In the genomic region with DNA sequence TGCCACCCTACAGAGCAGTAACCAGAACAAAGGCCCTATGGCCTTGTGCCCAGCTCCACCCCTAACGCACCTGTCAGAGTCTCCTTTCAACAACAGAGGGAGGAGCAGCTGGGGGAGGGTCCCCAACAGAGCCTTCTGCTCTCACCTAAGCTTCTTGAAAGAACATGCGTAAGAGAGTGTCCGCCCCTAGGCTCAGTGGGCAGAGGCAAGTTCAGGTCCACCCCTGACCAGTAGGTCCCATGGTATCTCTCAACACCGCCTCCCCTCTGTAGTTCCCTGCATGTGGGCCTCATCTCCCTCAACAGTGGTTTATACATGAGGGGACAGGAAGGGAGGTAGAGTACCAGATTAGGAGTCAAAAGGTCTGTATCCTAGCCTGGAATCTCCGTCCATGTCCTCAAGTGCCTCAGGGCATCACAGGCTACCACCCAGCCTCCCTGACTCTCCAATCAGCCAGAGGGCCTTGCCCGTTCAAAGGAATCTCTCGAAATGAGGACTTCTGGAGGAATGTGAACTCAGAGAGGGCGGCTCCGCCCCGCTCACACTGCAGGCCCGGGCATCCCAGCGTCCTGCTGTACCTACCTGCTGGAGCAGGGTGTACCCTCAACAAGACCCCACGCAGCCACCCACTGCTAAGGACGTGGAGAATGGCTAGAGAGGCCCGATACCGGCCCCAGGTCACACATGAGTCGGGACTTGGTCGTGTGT, we compare ENCODE assay signal across 8 cellular contexts. TPM values are rescaled to one million over a fixed set of nuclear protein-coding genes. Genes with fewer than 3 reads are reported as not detected.
A peak's percentile ranks its signal among the peaks of the same experiment; 100 is the strongest.
DNase-seq lines count a peak whose midpoint lies in the region; TF ChIP-seq lines count a peak whose summit lies in the region.

No MANE protein-coding gene starts in this region.

- peak overlapping the region; percentile 90 for H3K4me3 Mint-ChIP-seq in activated T-helper 2 cell treated with anti-CD3 and anti-CD28 coated beads, Interferon-gamma antibody, Interleukin-2, Interleukin-4, amounts not matched to agents 10 μg/mL and 5 μg/mL and 100 μg/mL, durations not matched to agents 14 hours and 24 hours and 36 hours (ENCODE audit: low read depth)

- WGBS in iPS DF 6.9 (ENCODE audit: insufficient coverage, insufficient read length), result no CpG with 5 or more reads among the region's 18 CpGs
- 18 to 39% (median 26%) methylated on average over 6 to 18 of the region's 18 CpGs for WGBS in spleen, 5 donors

- peaks cover 16% of the 10 kb centered on the region for H3K4me1 Mint-ChIP-seq in activated T-helper 2 cell treated with anti-CD3 and anti-CD28 coated beads, Interferon-gamma antibody, Interleukin-2, Interleukin-4, amounts not matched to agents 10 μg/mL and 5 μg/mL and 100 μg/mL, durations not matched to agents 14 hours and 24 hours and 36 hours (ENCODE audit: low read depth)

- TF ChIP-seq POLR2A in spleen (IDR thresholded peaks at IDR 0.05), result no peak

- POLR2A ChIA-PET in HEK293 (lab: Yijun Ruan, JAX), result interaction anchor here (0.9 to 1.4 kb wide), 6 partner anchors 35 to 179 kb away, joined by 3 to 13 read pairs (median 3); a partner anchor contains a TSS

- peak overlapping the region; percentile 92 for H3K27ac Mint-ChIP-seq in activated T-helper 2 cell treated with anti-CD3 and anti-CD28 coated beads, Interferon-gamma antibody, Interleukin-2, Interleukin-4, amounts not matched to agents 10 μg/mL and 5 μg/mL and 100 μg/mL, durations not matched to agents 14 hours and 24 hours and 36 hours

- CTCF ChIA-PET in HEK293 (lab: Yijun Ruan, JAX), result interaction anchor here (0.6 to 0.7 kb wide), 2 partner anchors 152 to 281 kb away, joined by 3 read pairs; no protein-coding TSS in a partner anchor

- peaks cover 0 to 25% of the 10 kb centered on the region in 2 experiments; a peak in 1 of 3 replicates for H3K36me3 ChIP-seq in HEK293 (ENCODE audit: control insufficient read depth in 2 of 2, insufficient read depth in 1 of 2, low read length in 2 of 2)
- peaks cover 15% of the 10 kb centered on the region for H3K36me3 ChIP-seq in iPS DF 6.9 (ENCODE audit: control insufficient read depth, insufficient read depth, low read length)
- peaks cover 0 to 17% (median 0%) of the 10 kb centered on the region in 6 donors for H3K36me3 ChIP-seq in spleen

- H3K27ac ChIP-seq in HEK293 (ENCODE audit: extremely low read depth, low read depth, low read length) (peak overlapping the region; percentile 74), iPS DF 6.9 (ENCODE audit: low read length) (no peak overlapping the region), spleen (peak overlapping the region in 6 of 8 donors; percentile 90 to 96 (median 92))

- intact Hi-C loops in activated T-helper 2 cell treated with anti-CD3 and anti-CD28 coated beads, Interferon-gamma antibody, Interleukin-2, Interleukin-4, amounts not matched to agents 10 μg/mL and 5 μg/mL and 100 μg/mL, durations not matched to agents 14 hours and 24 hours and 36 hours (cut with micrococcal nuclease), result loop anchor here (1.0 to 5.0 kb wide), 3 partner anchors 45 to 211 kb away; a partner anchor contains a TSS
- intact Hi-C loops in spleen (cut with DNase I; ENCODE audit: low total_unique reads), result no loop called here

- TF ChIP-seq CTCF in HEK293 (tag by site-specific recombination; IDR thresholded peaks at IDR 0.05), result no peak
- TF ChIP-seq CTCF in spleen (IDR thresholded peaks at IDR 0.05 in 8 of 11, conservative IDR thresholded peaks at IDR 0.05 in 3 of 11), result no peak

- H3K4me1 ChIP-seq in HEK293 (ENCODE audit: control insufficient read depth, insufficient read depth, low read length), result no peaks in the 10 kb centered on the region
- 0 out of 2 replicates have a peak, but pooled peaks cover 1% of the 10 kb centered on the region for H3K4me1 ChIP-seq in iPS DF 6.9 (ENCODE audit: control insufficient read depth, insufficient read depth, low read length)
- peaks cover 6 to 27% (median 18%) of the 10 kb centered on the region in 6 donors for H3K4me1 ChIP-seq in spleen

- H3K9me3 ChIP-seq in HEK293 (ENCODE audit: control insufficient read depth, insufficient read depth, low read depth, low read length) (no peaks in the 10 kb centered on the region), iPS DF 6.9 (ENCODE audit: control insufficient read depth, insufficient read depth, low read length) (no peaks in the 10 kb centered on the region), spleen (no peaks in the 10 kb centered on the region)

- H3K9me3 Mint-ChIP-seq in activated T-helper 2 cell treated with anti-CD3 and anti-CD28 coated beads, Interferon-gamma antibody, Interleukin-2, Interleukin-4, amounts not matched to agents 10 μg/mL and 5 μg/mL and 100 μg/mL, durations not matched to agents 14 hours and 24 hours and 36 hours, result no peaks in the 10 kb centered on the region

- H3K27me3 Mint-ChIP-seq in activated T-helper 2 cell treated with anti-CD3 and anti-CD28 coated beads, Interferon-gamma antibody, Interleukin-2, Interleukin-4, amounts not matched to agents 10 μg/mL and 5 μg/mL and 100 μg/mL, durations not matched to agents 14 hours and 24 hours and 36 hours (ENCODE audit: low read depth), result no peaks in the 10 kb centered on the region

- H3K4me3 ChIP-seq in HEK293 (ENCODE audit: low read depth, low read length), result peak overlapping the region; percentile 97
- peak overlapping the region; percentile 89 for H3K4me3 ChIP-seq in iPS DF 6.9 (ENCODE audit: low read length)
- H3K4me3 ChIP-seq in spleen, result peak overlapping the region; percentile 60 to 83 (median 66)

- H3K27me3 ChIP-seq in iPS DF 6.9 (ENCODE audit: control insufficient read depth, insufficient read depth, low read length) (no peaks in the 10 kb centered on the region), spleen (replicated peaks in 1 of 7) (no peaks in the 10 kb centered on the region)

- DNase-seq in DMS 273 (lab: John Stamatoyannopoulos, UW; ENCODE audit: unreplicated experiment), result peak; percentile 39
- no peak for DNase-seq in DMS 273 treated with DMSO at 0.1 percent for 48 hours (lab: John Stamatoyannopoulos, UW)
- DNase-seq in NCI-H2081 treated with DMSO at 0.1 percent for 48 hours (lab: John Stamatoyannopoulos, UW), result peak; percentile 23
- DNase-seq in activated T-helper 2 cell treated with anti-CD3 and anti-CD28 coated beads, Interferon-gamma antibody, Interleukin-2, Interleukin-4, amounts not matched to agents 10 μg/mL and 5 μg/mL and 100 μg/mL, durations not matched to agents 14 hours and 24 hours and 36 hours (ENCODE audit: low spot score), result no peak
- peak; percentile 18 for DNase-seq in iPS DF 6.9 (ENCODE audit: low read depth, low spot score)
- peak; percentile 84 for DNase-seq in spleen
- DNase-seq in GOT3 (lab: John Stamatoyannopoulos, UW), result no peak

- H3K36me3 Mint-ChIP-seq in activated T-helper 2 cell treated with anti-CD3 and anti-CD28 coated beads, Interferon-gamma antibody, Interleukin-2, Interleukin-4, amounts not matched to agents 10 μg/mL and 5 μg/mL and 100 μg/mL, durations not matched to agents 14 hours and 24 hours and 36 hours (ENCODE audit: low read depth), result peaks cover 13% of the 10 kb centered on the region

TF ChIP-seq in HEK293, 187 proteins besides CTCF, POLR2A, EP300 and RAD21 (continues in another document):
- TF ChIP-seq ZNF768 (tag by site-specific recombination; IDR thresholded peaks at IDR 0.05) (0 out of 2 replicates have a peak, but pooled peaks have one; percentile 9), ZNF341 (tag by site-specific recombination; IDR thresholded peaks at IDR 0.05; ENCODE audit: low read depth) (peak; percentile 60), GLI4 (tag by site-specific recombination; IDR thresholded peaks at IDR 0.05) (no peak), ZNF335 (tag by site-specific recombination; conservative IDR thresholded peaks at IDR 0.05) (peak; percentile 48), SCRT2 (tag by site-specific recombination; IDR thresholded peaks at IDR 0.05) (peak; percentile 95)
- TF ChIP-seq, protein P1, sequence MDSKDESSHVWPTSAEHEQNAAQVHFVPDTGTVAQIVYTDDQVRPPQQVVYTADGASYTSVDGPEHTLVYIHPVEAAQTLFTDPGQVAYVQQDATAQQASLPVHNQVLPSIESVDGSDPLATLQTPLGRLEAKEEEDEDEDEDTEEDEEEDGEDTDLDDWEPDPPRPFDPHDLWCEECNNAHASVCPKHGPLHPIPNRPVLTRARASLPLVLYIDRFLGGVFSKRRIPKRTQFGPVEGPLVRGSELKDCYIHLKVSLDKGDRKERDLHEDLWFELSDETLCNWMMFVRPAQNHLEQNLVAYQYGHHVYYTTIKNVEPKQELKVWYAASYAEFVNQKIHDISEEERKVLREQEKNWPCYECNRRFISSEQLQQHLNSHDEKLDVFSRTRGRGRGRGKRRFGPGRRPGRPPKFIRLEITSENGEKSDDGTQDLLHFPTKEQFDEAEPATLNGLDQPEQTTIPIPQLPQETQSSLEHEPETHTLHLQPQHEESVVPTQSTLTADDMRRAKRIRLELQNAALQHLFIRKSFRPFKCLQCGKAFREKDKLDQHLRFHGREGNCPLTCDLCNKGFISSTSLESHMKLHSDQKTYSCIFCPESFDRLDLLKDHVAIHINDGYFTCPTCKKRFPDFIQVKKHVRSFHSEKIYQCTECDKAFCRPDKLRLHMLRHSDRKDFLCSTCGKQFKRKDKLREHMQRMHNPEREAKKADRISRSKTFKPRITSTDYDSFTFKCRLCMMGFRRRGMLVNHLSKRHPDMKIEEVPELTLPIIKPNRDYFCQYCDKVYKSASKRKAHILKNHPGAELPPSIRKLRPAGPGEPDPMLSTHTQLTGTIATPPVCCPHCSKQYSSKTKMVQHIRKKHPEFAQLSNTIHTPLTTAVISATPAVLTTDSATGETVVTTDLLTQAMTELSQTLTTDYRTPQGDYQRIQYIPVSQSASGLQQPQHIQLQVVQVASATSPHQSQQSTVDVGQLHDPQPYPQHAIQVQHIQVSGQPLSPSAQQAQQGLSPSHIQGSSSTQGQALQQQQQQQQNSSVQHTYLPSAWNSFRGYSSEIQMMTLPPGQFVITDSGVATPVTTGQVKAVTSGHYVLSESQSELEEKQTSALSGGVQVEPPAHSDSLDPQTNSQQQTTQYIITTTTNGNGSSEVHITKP (tag by site-specific recombination; IDR thresholded peaks at IDR 0.05), result peak; percentile 87

RNA-seq across cellular contexts. Expression of a gene that starts 0.7 kb away (rescaled TPM):
- total RNA-seq in activated T-helper 2 cell treated with anti-CD3 and anti-CD28 coated beads, Interferon-gamma antibody, Interleukin-2, Interleukin-4, amounts not matched to agents 10 μg/mL and 5 μg/mL and 100 μg/mL, durations not matched to agents 14 hours and 24 hours and 36 hours, result 20.4 and 22.2 TPM in 2 replicates
- 1 to 10 TPM; 1.6 to 4.4 (median 2.5) TPM for total RNA-seq in spleen
- polyA plus RNA-seq in spleen, result 1 to 10 TPM; 2.4 to 3.2 (median 3.2) TPM

RNA-seq across cellular contexts. Expression of a gene that starts 44.4 kb away (rescaled TPM):
- 117 and 123 TPM in 2 replicates for total RNA-seq in activated T-helper 2 cell treated with anti-CD3 and anti-CD28 coated beads, Interferon-gamma antibody, Interleukin-2, Interleukin-4, amounts not matched to agents 10 μg/mL and 5 μg/mL and 100 μg/mL, durations not matched to agents 14 hours and 24 hours and 36 hours
- 10 to 100 TPM; 25.3 to 40.8 (median 33.8) TPM for total RNA-seq in spleen
- 10 to 100 TPM; 13.0 to 25.3 (median 15.4) TPM for polyA plus RNA-seq in spleen

Comparison
In these comparisons a context has a peak if more than half of its experiments do, and no peak if none do; other contexts are left out.
1. DNase-seq: peak in DMS 273 (single experiment), NCI-H2081 treated with DMSO at 0.1 percent for 48 hours (single experiment), iPS DF 6.9 (single experiment) and spleen (single experiment); none in DMS 273 treated with DMSO at 0.1 percent for 48 hours (single experiment), activated T-helper 2 cell treated with anti-CD3 and anti-CD28 coated beads, Interferon-gamma antibody, Interleukin-2, Interleukin-4, amounts not matched to agents 10 μg/mL and 5 μg/mL and 100 μg/mL, durations not matched to agents 14 hours and 24 hours and 36 hours (single experiment) and GOT3 (single experiment).
2. Peak in every context shown above with its lines, with median percentiles within 50 percentile points of each other: H3K4me3 ChIP-seq.